ENCODE assay signal across 17 cellular contexts in genomic region chr14:48382961-48383360, GRCh38.
"Had no signal": no experiment of that assay in that cellular context is flagged by ENCODE, and none has a peak within 500 bp of the region (broad histone marks: within the 10 kb centered on the region; RNA-seq: fewer than 3 reads in every experiment).

No MANE protein-coding gene starts in this region.

- ATAC-seq: gastrocnemius medialis; left colon; mucosa of descending colon; naive thymus-derived CD8-positive, alpha-beta T cell; right cardiac atrium; stimulated activated naive CD8-positive, alpha-beta T cell treated with anti-CD3 and anti-CD28 coated beads, Interleukin-15, Interleukin-2, amounts not matched to agents 100 U/mL and 50 U/mL, for 24 hours had no signal

- H3K4me1 Mint-ChIP-seq: naive thymus-derived CD8-positive, alpha-beta T cell had no signal

- H3K4me1 ChIP-seq: esophagus muscularis mucosa, gastrocnemius medialis, suprapubic skin, thyroid gland had no signal

- DNase-seq: cortex of kidney; dorsolateral prefrontal cortex; effector CD8-positive, alpha-beta T cell; gastrocnemius medialis; glutamatergic neuron; left colon; mucosa of descending colon; naive thymus-derived CD8-positive, alpha-beta T cell; right cardiac atrium; small intestine; stimulated activated CD4-positive, alpha-beta T cell treated with anti-CD3 and anti-CD28 coated beads, Interleukin-2, amount 100 ng/mL, for 48 hours; stimulated activated naive CD8-positive, alpha-beta T cell treated with anti-CD3 and anti-CD28 coated beads, Interleukin-15, Interleukin-2, amounts not matched to agents 100 U/mL and 50 U/mL, for 24 hours; thyroid gland had no signal

- H3K36me3 ChIP-seq: esophagus muscularis mucosa, gastrocnemius medialis, suprapubic skin, thyroid gland had no signal

- H3K27me3 ChIP-seq: esophagus muscularis mucosa, gastrocnemius medialis, suprapubic skin, thyroid gland had no signal

- H3K27ac Mint-ChIP-seq: naive thymus-derived CD8-positive, alpha-beta T cell; progenitor cell of endocrine pancreas; type B pancreatic cell had no signal

- H3K4me3 ChIP-seq: dorsolateral prefrontal cortex, esophagus muscularis mucosa, gastrocnemius medialis, mucosa of descending colon, suprapubic skin, thyroid gland had no signal

- H3K36me3 Mint-ChIP-seq: naive thymus-derived CD8-positive, alpha-beta T cell; type B pancreatic cell had no signal

- H3K4me3 Mint-ChIP-seq: naive thymus-derived CD8-positive, alpha-beta T cell; type B pancreatic cell had no signal

- H3K9me3 ChIP-seq: esophagus muscularis mucosa, gastrocnemius medialis, suprapubic skin, thyroid gland had no signal

- H3K27ac ChIP-seq: dorsolateral prefrontal cortex, esophagus muscularis mucosa, gastrocnemius medialis, suprapubic skin, thyroid gland had no signal

- H3K27me3 Mint-ChIP-seq: naive thymus-derived CD8-positive, alpha-beta T cell; progenitor cell of endocrine pancreas; type B pancreatic cell had no signal
